Comparison of ENCODE assay signal across 8 cellular contexts in genomic region chr6:5260661-5261544, GRCh38. TPM values are rescaled to one million over a fixed set of nuclear protein-coding genes. Genes with fewer than 3 reads are reported as not detected.
DNase-seq lines count a peak whose midpoint lies in the region; ATAC-seq and TF ChIP-seq lines count a peak whose summit lies in the region.

FARS2 (plus strand) TSS chr6:5261513.
LYRM4 (minus strand) TSS chr6:5260950; CDS start chr6:5260733, 217 bp downstream.

- CTCF ChIA-PET in activated CD4-positive, alpha-beta T cell treated with anti-CD3 and anti-CD28 coated beads for 36 hours (lab: Charles Lee), result interaction anchor here (0.6 to 1.4 kb wide), 5 partner anchors 15 to 117 kb away, joined by 3 read pairs; no protein-coding TSS in a partner anchor

- no peaks in the 10 kb centered on the region for H3K27me3 Mint-ChIP-seq in activated CD4-positive, alpha-beta T cell treated with anti-CD3 and anti-CD28 coated beads for 36 hours
- H3K27me3 Mint-ChIP-seq in chondrocyte (ENCODE audit: low read depth), result no peaks in the 10 kb centered on the region

- no peaks in the 10 kb centered on the region for H3K9me3 Mint-ChIP-seq in activated CD4-positive, alpha-beta T cell treated with anti-CD3 and anti-CD28 coated beads for 36 hours (ENCODE audit: low read depth)
- no peaks in the 10 kb centered on the region for H3K9me3 Mint-ChIP-seq in chondrocyte (ENCODE audit: low read depth)

- intact Hi-C loops in activated CD4-positive, alpha-beta T cell treated with anti-CD3 and anti-CD28 coated beads for 36 hours (cut with DNase I, micrococcal nuclease), result loop anchor here (1.0 to 5.0 kb wide), 13 partner anchors 19 to 1846 kb away; partner anchors contain the start of genes CDYL (in 1 of the 2), NRN1 (in 1 of the 2), RPP40 (in 1 of the 2) and RREB1 (in 1 of the 2)

- H3K36me3 Mint-ChIP-seq in activated CD4-positive, alpha-beta T cell treated with anti-CD3 and anti-CD28 coated beads for 36 hours (ENCODE audit: low read depth), result peaks cover 18% of the 10 kb centered on the region
- peaks cover 7% of the 10 kb centered on the region for H3K36me3 Mint-ChIP-seq in chondrocyte (ENCODE audit: low read depth)

- peak within 1 kb of the TSS; percentile 92 for H3K4me3 Mint-ChIP-seq in activated CD4-positive, alpha-beta T cell treated with anti-CD3 and anti-CD28 coated beads for 36 hours
- peak within 1 kb of the TSS; percentile 96 for H3K4me3 Mint-ChIP-seq in chondrocyte (ENCODE audit: unreplicated experiment)

- TF ChIP-seq POLR2A in GM19193 (IDR thresholded peaks at IDR 0.05; ENCODE audit: extremely low read depth, insufficient read depth, insufficient read length), result peak; percentile 31

- peak; percentile 73 for TF ChIP-seq CTCF in chondrocyte (IDR thresholded peaks at IDR 0.05)

- peak within 1 kb of the TSS; percentile 97 for H3K27ac Mint-ChIP-seq in activated CD4-positive, alpha-beta T cell treated with anti-CD3 and anti-CD28 coated beads for 36 hours
- peak within 1 kb of the TSS; percentile 100 for H3K27ac Mint-ChIP-seq in chondrocyte (ENCODE audit: unreplicated experiment)

- peak; percentile 83 for ATAC-seq in HG03432 (IDR thresholded peaks at IDR 0.05; ENCODE audit: unreplicated experiment)
- ATAC-seq in activated CD4-positive, alpha-beta T cell treated with anti-CD3 and anti-CD28 coated beads for 36 hours, result peak; percentile 80

- POLR2A ChIA-PET in activated CD4-positive, alpha-beta T cell treated with anti-CD3 and anti-CD28 coated beads for 36 hours (lab: Charles Lee), result interaction anchor here (0.6 to 1.9 kb wide), 3 partner anchors 19 to 54 kb away, joined by 3 to 10 read pairs (median 3); no protein-coding TSS in a partner anchor

- peaks cover 36% of the 10 kb centered on the region for H3K4me1 Mint-ChIP-seq in activated CD4-positive, alpha-beta T cell treated with anti-CD3 and anti-CD28 coated beads for 36 hours
- peaks cover 22% of the 10 kb centered on the region for H3K4me1 Mint-ChIP-seq in chondrocyte (ENCODE audit: low read depth)

- DNase-seq in AML-193 (lab: John Stamatoyannopoulos, UW) (peak; percentile 88 to 89), NCI-H510A treated with DMSO at 0.1 percent for 48 hours (lab: John Stamatoyannopoulos, UW) (peak; percentile 82), chondrocyte (ENCODE audit: low spot score) (peak; percentile 97), kidney glomerular epithelial cell (lab: John Stamatoyannopoulos, UW) (peak; percentile 92)
- peak; percentile 94 for DNase-seq in activated CD4-positive, alpha-beta T cell treated with anti-CD3 and anti-CD28 coated beads for 36 hours
- peak; percentile 78 to 81 for DNase-seq in stimulated activated CD4-positive, alpha-beta T cell treated with anti-CD3 and anti-CD28 coated beads, Interleukin-15, amount 100 ng/mL, for 48 hours (ENCODE audit: low read depth in 2 of 2)

RNA-seq across cellular contexts. Expression of gene FARS2, which starts in this region (rescaled TPM):
- total RNA-seq in activated CD4-positive, alpha-beta T cell treated with anti-CD3 and anti-CD28 coated beads for 36 hours, result 10 to 100 TPM; 17.6 to 18.4 TPM
- 10.7 to 18.1 TPM (median 11.8 TPM) in 3 replicates for total RNA-seq in chondrocyte

RNA-seq across cellular contexts. Expression of gene LYRM4, which starts in this region (rescaled TPM):
- 10 to 100 TPM; 46.4 to 53.4 TPM for total RNA-seq in activated CD4-positive, alpha-beta T cell treated with anti-CD3 and anti-CD28 coated beads for 36 hours
- total RNA-seq in chondrocyte, result 18.0 to 23.9 TPM (median 23.3 TPM) in 3 replicates

Comparison
In these comparisons a context has a peak if more than half of its experiments do, and no peak if none do; other contexts are left out.
1. Peak in every context shown above with its lines: DNase-seq and ATAC-seq.